ENCODE assay signal across 8 cellular contexts in the genomic region with DNA sequence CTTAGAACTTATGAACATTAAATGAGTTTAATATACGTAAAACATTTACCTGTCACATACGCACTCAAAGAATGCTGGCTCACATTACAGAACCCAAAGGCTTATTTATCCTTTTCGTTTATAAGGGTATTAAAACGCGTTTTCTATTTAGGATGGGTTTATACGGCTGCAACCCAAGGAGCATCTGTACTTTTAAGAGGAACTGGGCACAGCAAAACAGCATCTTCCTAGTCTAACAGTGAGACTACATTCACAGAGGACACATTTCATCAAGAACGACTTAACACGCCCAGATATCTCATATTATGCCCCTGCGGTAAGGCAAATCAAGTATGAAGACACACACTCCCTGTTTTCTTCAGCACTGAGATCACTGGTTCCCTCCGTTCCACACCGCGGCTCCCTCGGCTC. TPM values are rescaled to one million over a fixed set of nuclear protein-coding genes. Genes with fewer than 3 reads are reported as not detected.
DNase-seq lines count a peak whose midpoint lies in the region; ATAC-seq and TF ChIP-seq lines count a peak whose summit lies in the region.

No MANE protein-coding gene starts in this region.

- H3K4me3 Mint-ChIP-seq in activated naive CD4-positive, alpha-beta T cell treated with anti-CD3 and anti-CD28 coated beads, Interleukin-2, amount 10 ng/mL, durations not matched to agents 7 days and 5 days: peak overlapping the region; percentile 95
- peak overlapping the region; percentile 87 to 89 for H3K4me3 Mint-ChIP-seq in stimulated activated naive B cell treated with anti-CD40 and anti-IgM and Interleukin-4, amounts not matched to agents 10 μg/mL and 1 μg/mL and 100 μg/mL, for 72 hours

- H3K4me3 ChIP-seq in right cardiac atrium (ENCODE audit: low read length): peak overlapping the region; percentile 88

- H3K27me3 ChIP-seq in right cardiac atrium (ENCODE audit: control insufficient read depth, insufficient read depth): no peaks in the 10 kb centered on the region

- peak overlapping the region; percentile 97 for H3K27ac Mint-ChIP-seq in activated naive CD4-positive, alpha-beta T cell treated with anti-CD3 and anti-CD28 coated beads, Interleukin-2, amount 10 ng/mL, durations not matched to agents 7 days and 5 days
- H3K27ac Mint-ChIP-seq in stimulated activated naive B cell treated with anti-CD40 and anti-IgM and Interleukin-4, amounts not matched to agents 10 μg/mL and 1 μg/mL and 100 μg/mL, for 72 hours: peak overlapping the region; percentile 95

- H3K9me3 ChIP-seq in right cardiac atrium (ENCODE audit: control insufficient read depth, low read length): no peaks in the 10 kb centered on the region

- no peak for DNase-seq in activated naive CD4-positive, alpha-beta T cell treated with anti-CD3 and anti-CD28 coated beads, Interleukin-2, amount 10 ng/mL, durations not matched to agents 7 days and 5 days
- no peak for DNase-seq in activated naive CD4-positive, alpha-beta T cell treated with anti-CD3 and anti-CD28 coated beads, Interleukin-2, amount 50 U/mL, for 16 hours
- DNase-seq in right cardiac atrium: no peak
- DNase-seq in stimulated activated naive B cell treated with anti-CD40 and anti-IgM and Interleukin-4, amounts not matched to agents 10 μg/mL and 1 μg/mL and 100 μg/mL, for 72 hours: no peak
- no peak for DNase-seq in GM19238 (ENCODE audit: insufficient read length, low spot score)
- no peak for DNase-seq in activated CD8-positive, alpha-beta memory T cell treated with anti-CD3 and anti-CD28 coated beads, Interleukin-2, amount 50 U/mL, for 4 hours

- ATAC-seq in HG03064 (IDR thresholded peaks at IDR 0.05; ENCODE audit: low read depth, unreplicated experiment) (peak; percentile 34), right cardiac atrium (no peak)
- ATAC-seq in stimulated activated naive B cell treated with anti-CD40 and anti-IgM and Interleukin-4, amounts not matched to agents 10 μg/mL and 1 μg/mL and 100 μg/mL, for 72 hours (replicated peaks): peak; percentile 46 to 51

- H3K4me1 ChIP-seq in right cardiac atrium (ENCODE audit: control insufficient read depth, insufficient read depth, low read length): no peaks in the 10 kb centered on the region

- 6% methylated on average over 13 of the region's 13 CpGs for WGBS in right cardiac atrium

- H3K27ac ChIP-seq in VCaP: peak overlapping the region; percentile 98
- H3K27ac ChIP-seq in right cardiac atrium (ENCODE audit: low read length): peak overlapping the region; percentile 93

- no peaks in the 10 kb centered on the region for H3K27me3 Mint-ChIP-seq in activated naive CD4-positive, alpha-beta T cell treated with anti-CD3 and anti-CD28 coated beads, Interleukin-2, amount 10 ng/mL, durations not matched to agents 7 days and 5 days
- H3K27me3 Mint-ChIP-seq in stimulated activated naive B cell treated with anti-CD40 and anti-IgM and Interleukin-4, amounts not matched to agents 10 μg/mL and 1 μg/mL and 100 μg/mL, for 72 hours: no peaks in the 10 kb centered on the region

- CTCF ChIA-PET in activated naive CD4-positive, alpha-beta T cell treated with anti-CD3 and anti-CD28 coated beads, Interleukin-2, amount 10 ng/mL, durations not matched to agents 7 days and 5 days (lab: Charles Lee): interaction anchor here (0.8 to 5.0 kb wide), 7 partner anchors 61 to 226 kb away, joined by 3 to 79 read pairs (median 3); a partner anchor contains a TSS

- H3K9me3 Mint-ChIP-seq in activated naive CD4-positive, alpha-beta T cell treated with anti-CD3 and anti-CD28 coated beads, Interleukin-2, amount 10 ng/mL, durations not matched to agents 7 days and 5 days: no peaks in the 10 kb centered on the region
- no peaks in the 10 kb centered on the region for H3K9me3 Mint-ChIP-seq in stimulated activated naive B cell treated with anti-CD40 and anti-IgM and Interleukin-4, amounts not matched to agents 10 μg/mL and 1 μg/mL and 100 μg/mL, for 72 hours

- H3K4me1 Mint-ChIP-seq in activated naive CD4-positive, alpha-beta T cell treated with anti-CD3 and anti-CD28 coated beads, Interleukin-2, amount 10 ng/mL, durations not matched to agents 7 days and 5 days: peaks cover 42% of the 10 kb centered on the region
- H3K4me1 Mint-ChIP-seq in stimulated activated naive B cell treated with anti-CD40 and anti-IgM and Interleukin-4, amounts not matched to agents 10 μg/mL and 1 μg/mL and 100 μg/mL, for 72 hours: peaks cover 10 to 25% of the 10 kb centered on the region in 2 donors

- intact Hi-C loops in right cardiac atrium (cut with DNase I): no loop called here

- peaks cover 22% of the 10 kb centered on the region for H3K36me3 Mint-ChIP-seq in activated naive CD4-positive, alpha-beta T cell treated with anti-CD3 and anti-CD28 coated beads, Interleukin-2, amount 10 ng/mL, durations not matched to agents 7 days and 5 days
- peaks cover 2 to 12% of the 10 kb centered on the region in 2 donors for H3K36me3 Mint-ChIP-seq in stimulated activated naive B cell treated with anti-CD40 and anti-IgM and Interleukin-4, amounts not matched to agents 10 μg/mL and 1 μg/mL and 100 μg/mL, for 72 hours

- no peak for TF ChIP-seq CTCF in VCaP (conservative IDR thresholded peaks at IDR 0.05)

RNA-seq across cellular contexts. Expression of a gene that starts 0.5 kb away (rescaled TPM):
- 10 to 100 TPM; 33.5 to 36.5 (median 36.0) TPM for total RNA-seq in right cardiac atrium
- 23.7 TPM for polyA plus RNA-seq in right cardiac atrium

Comparison
In these comparisons a context has a peak if more than half of its experiments do, and no peak if none do; other contexts are left out.
1. ATAC-seq: peak in HG03064 (single experiment) and stimulated activated naive B cell treated with anti-CD40 and anti-IgM and Interleukin-4, amounts not matched to agents 10 μg/mL and 1 μg/mL and 100 μg/mL, for 72 hours (2 of 2); none in right cardiac atrium (0 of 2).